10 cellular contexts compared by ENCODE assay signal in genomic region chr4:142408003-142408441, GRCh38.
DNase-seq lines count a peak whose midpoint lies in the region; ATAC-seq and TF ChIP-seq lines count a peak whose summit lies in the region.
"Had no signal": no experiment of that assay in that cellular context is flagged by ENCODE, and none has a peak within 500 bp of the region (broad histone marks: within the 10 kb centered on the region; RNA-seq: fewer than 3 reads in every experiment).

No MANE protein-coding gene starts in this region.

- no peaks in the 10 kb centered on the region for H3K9me3 ChIP-seq in stomach

- no peak for TF ChIP-seq POLR2A in stomach (IDR thresholded peaks at IDR 0.05)

- H3K36me3 ChIP-seq in stomach, result no peaks in the 10 kb centered on the region

- peak; percentile 15; the same call in 1 of the 2 replicates for TF ChIP-seq RAD21 in Ishikawa (IDR thresholded peaks at IDR 0.05; ENCODE audit: low read depth)

- no peak overlapping the region for H3K27ac ChIP-seq in stomach

- no peaks in the 10 kb centered on the region for H3K27me3 ChIP-seq in stomach

- WGBS in stomach, 5 donors, result 82 to 91% (median 89%) methylated on average over 5 of the region's 5 CpGs

- DNase-seq in Caki2 (ENCODE audit: low read depth) (peak; percentile 74), astrocyte of the hippocampus (ENCODE audit: low read depth, low spot score) (peak; percentile 74), kidney tubule cell (ENCODE audit: low spot score) (peak; percentile 77), stomach (no peak)
- DNase-seq: DND-41, kidney had no signal

- TF ChIP-seq EP300 in Ishikawa (IDR thresholded peaks at IDR 0.05; ENCODE audit: borderline replicate concordance), result peak; percentile 92
- no peak for TF ChIP-seq EP300 in stomach (IDR thresholded peaks at IDR 0.05)

- no peak overlapping the region for H3K4me3 ChIP-seq in stomach

- ATAC-seq in HG03469 (IDR thresholded peaks at IDR 0.05; ENCODE audit: unreplicated experiment), result no peak
- no peak for ATAC-seq in GM21529 (IDR thresholded peaks at IDR 0.05; ENCODE audit: unreplicated experiment)
- no peak for ATAC-seq in GM18907 (IDR thresholded peaks at IDR 0.05; ENCODE audit: unreplicated experiment)

- H3K4me1 ChIP-seq in stomach, result peaks cover 9 to 51% (median 24%) of the 10 kb centered on the region in 4 donors

- in situ Hi-C loops in Caki2 (cut with HindIII; ENCODE audit: low pct_unique_long_range_greater_than_20kb, low sequenced_read_pairs), result no loop called here

- no peak for TF ChIP-seq CTCF in stomach (IDR thresholded peaks at IDR 0.05)

- intact Hi-C loops in stomach (cut with DNase I; ENCODE audit: low total_unique reads), result no loop called here

TF ChIP-seq in Ishikawa, 13 proteins besides CTCF, POLR2A, EP300 and RAD21:
- TF ChIP-seq EGR1 (IDR thresholded peaks at IDR 0.05) (no peak), NFIC (IDR thresholded peaks at IDR 0.05) (peak; percentile 82), TEAD4 (IDR thresholded peaks at IDR 0.05) (peak; percentile 99), TAF1 (IDR thresholded peaks at IDR 0.05; ENCODE audit: low read depth) (no peak), FOXM1 (IDR thresholded peaks at IDR 0.05; ENCODE audit: borderline replicate concordance, low read depth) (peak; percentile 85), CEBPB (IDR thresholded peaks at IDR 0.05) (peak; percentile 42), CREB1 (IDR thresholded peaks at IDR 0.05; ENCODE audit: low read depth) (no peak), REST (IDR thresholded peaks at IDR 0.05; ENCODE audit: low read depth) (no peak), USF1 (IDR thresholded peaks at IDR 0.05) (no peak), YY1 (IDR thresholded peaks at IDR 0.05; ENCODE audit: low read depth) (0 out of 2 replicates have a peak, but pooled peaks have one; percentile 10), TCF12 (IDR thresholded peaks at IDR 0.05; ENCODE audit: low read depth) (peak; percentile 93), ZBTB7A (IDR thresholded peaks at IDR 0.05; ENCODE audit: low read depth) (no peak), MAX (IDR thresholded peaks at IDR 0.05) (0 out of 2 replicates have a peak, but pooled peaks have one; percentile 20)
